ENCODE assay signal across 1 cellular context in the genomic region with DNA sequence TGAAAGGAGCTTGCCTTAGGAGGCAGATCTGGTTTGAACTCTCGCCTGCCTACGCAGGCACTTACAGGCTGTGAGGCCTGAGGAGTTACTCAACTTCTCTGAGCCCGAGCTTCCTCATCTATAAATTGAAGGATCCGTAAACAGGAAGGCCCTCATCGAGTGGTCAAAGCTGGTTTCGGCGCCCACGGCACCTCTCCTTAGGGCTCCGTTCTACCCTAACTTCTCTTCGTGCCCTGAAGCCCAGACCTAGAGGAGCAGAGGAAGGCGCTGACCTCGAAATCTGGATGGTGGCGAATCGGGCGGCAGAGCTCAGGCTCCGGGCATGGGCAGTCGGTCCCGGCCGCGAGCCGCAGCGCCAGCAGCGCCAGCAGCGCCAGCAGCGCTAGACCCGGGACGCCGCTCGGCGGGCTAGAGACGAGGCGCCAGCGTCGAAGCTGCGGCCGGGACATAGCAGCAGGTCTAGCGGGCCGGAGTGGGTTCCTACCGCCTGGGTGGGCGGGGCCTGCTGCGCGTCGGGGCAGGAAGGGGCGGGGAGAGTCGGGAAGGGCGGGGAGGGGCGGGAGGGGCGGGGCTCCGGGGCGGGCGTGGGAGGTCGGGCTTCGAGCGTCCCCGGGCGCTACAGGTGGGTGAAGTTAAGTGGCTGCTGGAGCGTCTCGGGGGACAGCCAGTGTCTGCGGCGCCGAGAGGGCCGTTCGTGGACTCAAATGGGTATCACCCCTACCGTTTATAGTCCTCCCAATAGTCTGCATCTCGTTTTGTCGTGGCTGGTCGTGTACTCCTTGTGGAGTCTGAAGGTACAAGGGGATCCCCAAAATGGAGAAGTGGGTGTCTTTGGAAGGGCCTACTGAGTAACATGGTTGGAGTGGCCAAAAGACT.
TF ChIP-seq lines count a peak whose summit lies in the region.

A gene with protein sequence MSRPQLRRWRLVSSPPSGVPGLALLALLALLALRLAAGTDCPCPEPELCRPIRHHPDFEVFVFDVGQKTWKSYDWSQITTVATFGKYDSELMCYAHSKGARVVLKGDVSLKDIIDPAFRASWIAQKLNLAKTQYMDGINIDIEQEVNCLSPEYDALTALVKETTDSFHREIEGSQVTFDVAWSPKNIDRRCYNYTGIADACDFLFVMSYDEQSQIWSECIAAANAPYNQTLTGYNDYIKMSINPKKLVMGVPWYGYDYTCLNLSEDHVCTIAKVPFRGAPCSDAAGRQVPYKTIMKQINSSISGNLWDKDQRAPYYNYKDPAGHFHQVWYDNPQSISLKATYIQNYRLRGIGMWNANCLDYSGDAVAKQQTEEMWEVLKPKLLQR (minus strand): TSS at position 474 of the 876 bp plus-strand sequence. CDS start 25 bp downstream, at position 449.

TF ChIP-seq in GM12878, 131 proteins besides CTCF, POLR2A, EP300 and RAD21 (continued from another document and continues in another):
- TF ChIP-seq, protein P1, sequence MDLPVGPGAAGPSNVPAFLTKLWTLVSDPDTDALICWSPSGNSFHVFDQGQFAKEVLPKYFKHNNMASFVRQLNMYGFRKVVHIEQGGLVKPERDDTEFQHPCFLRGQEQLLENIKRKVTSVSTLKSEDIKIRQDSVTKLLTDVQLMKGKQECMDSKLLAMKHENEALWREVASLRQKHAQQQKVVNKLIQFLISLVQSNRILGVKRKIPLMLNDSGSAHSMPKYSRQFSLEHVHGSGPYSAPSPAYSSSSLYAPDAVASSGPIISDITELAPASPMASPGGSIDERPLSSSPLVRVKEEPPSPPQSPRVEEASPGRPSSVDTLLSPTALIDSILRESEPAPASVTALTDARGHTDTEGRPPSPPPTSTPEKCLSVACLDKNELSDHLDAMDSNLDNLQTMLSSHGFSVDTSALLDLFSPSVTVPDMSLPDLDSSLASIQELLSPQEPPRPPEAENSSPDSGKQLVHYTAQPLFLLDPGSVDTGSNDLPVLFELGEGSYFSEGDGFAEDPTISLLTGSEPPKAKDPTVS (IDR thresholded peaks at IDR 0.05; ENCODE audit: low read depth, low read length), result 0 out of 2 replicates have a peak, but pooled peaks have one; percentile 29
- TF ChIP-seq ETV6 (conservative IDR thresholded peaks at IDR 0.05 in 1 of 2, IDR thresholded peaks at IDR 0.05 in 1 of 2; ENCODE audit: borderline replicate concordance in 1 of 2, low read depth in 1 of 2), result no peak
- TF ChIP-seq, protein P2, sequence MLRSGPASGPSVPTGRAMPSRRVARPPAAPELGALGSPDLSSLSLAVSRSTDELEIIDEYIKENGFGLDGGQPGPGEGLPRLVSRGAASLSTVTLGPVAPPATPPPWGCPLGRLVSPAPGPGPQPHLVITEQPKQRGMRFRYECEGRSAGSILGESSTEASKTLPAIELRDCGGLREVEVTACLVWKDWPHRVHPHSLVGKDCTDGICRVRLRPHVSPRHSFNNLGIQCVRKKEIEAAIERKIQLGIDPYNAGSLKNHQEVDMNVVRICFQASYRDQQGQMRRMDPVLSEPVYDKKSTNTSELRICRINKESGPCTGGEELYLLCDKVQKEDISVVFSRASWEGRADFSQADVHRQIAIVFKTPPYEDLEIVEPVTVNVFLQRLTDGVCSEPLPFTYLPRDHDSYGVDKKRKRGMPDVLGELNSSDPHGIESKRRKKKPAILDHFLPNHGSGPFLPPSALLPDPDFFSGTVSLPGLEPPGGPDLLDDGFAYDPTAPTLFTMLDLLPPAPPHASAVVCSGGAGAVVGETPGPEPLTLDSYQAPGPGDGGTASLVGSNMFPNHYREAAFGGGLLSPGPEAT (IDR thresholded peaks at IDR 0.05; ENCODE audit: low read depth), result 0 out of 2 replicates have a peak, but pooled peaks have one; percentile 8
- no peak for TF ChIP-seq TBL1XR1 (IDR thresholded peaks at IDR 0.05; ENCODE audit: low read depth, low read length)
- 0 out of 3 replicates have a peak, but pooled peaks have one; percentile 22 for TF ChIP-seq POU2F2 (IDR thresholded peaks at IDR 0.05; ENCODE audit: borderline replicate concordance, low read depth, low read length)
- no peak for TF ChIP-seq HDGF (IDR thresholded peaks at IDR 0.05)
- peak; percentile 68; the same call in 1 of the 2 replicates for TF ChIP-seq BACH1 (IDR thresholded peaks at IDR 0.05; ENCODE audit: borderline replicate concordance)
- no peak for TF ChIP-seq CHD1 (IDR thresholded peaks at IDR 0.05; ENCODE audit: low read depth, low read length)
- no peak for TF ChIP-seq RELA (IDR thresholded peaks at IDR 0.05; ENCODE audit: borderline replicate concordance, partially characterized antibody)
- no peak for TF ChIP-seq MYC (IDR thresholded peaks at IDR 0.05; ENCODE audit: insufficient read depth, insufficient read length, insufficient replicate concordance, low read length, severe bottlenecking)
- TF ChIP-seq, protein P3, sequence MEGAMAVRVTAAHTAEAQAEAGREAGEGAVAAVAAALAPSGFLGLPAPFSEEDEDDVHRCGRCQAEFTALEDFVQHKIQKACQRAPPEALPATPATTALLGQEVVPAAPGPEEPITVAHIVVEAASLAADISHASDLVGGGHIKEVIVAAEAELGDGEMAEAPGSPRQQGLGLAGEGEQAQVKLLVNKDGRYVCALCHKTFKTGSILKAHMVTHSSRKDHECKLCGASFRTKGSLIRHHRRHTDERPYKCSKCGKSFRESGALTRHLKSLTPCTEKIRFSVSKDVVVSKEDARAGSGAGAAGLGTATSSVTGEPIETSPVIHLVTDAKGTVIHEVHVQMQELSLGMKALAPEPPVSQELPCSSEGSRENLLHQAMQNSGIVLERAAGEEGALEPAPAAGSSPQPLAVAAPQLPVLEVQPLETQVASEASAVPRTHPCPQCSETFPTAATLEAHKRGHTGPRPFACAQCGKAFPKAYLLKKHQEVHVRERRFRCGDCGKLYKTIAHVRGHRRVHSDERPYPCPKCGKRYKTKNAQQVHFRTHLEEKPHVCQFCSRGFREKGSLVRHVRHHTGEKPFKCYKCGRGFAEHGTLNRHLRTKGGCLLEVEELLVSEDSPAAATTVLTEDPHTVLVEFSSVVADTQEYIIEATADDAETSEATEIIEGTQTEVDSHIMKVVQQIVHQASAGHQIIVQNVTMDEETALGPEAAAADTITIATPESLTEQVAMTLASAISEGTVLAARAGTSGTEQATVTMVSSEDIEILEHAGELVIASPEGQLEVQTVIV (IDR thresholded peaks at IDR 0.05; ENCODE audit: borderline replicate concordance, partially characterized antibody), result no peak
- no peak for TF ChIP-seq SP1 (IDR thresholded peaks at IDR 0.05; ENCODE audit: low read depth, low read length)
- TF ChIP-seq, protein P4, sequence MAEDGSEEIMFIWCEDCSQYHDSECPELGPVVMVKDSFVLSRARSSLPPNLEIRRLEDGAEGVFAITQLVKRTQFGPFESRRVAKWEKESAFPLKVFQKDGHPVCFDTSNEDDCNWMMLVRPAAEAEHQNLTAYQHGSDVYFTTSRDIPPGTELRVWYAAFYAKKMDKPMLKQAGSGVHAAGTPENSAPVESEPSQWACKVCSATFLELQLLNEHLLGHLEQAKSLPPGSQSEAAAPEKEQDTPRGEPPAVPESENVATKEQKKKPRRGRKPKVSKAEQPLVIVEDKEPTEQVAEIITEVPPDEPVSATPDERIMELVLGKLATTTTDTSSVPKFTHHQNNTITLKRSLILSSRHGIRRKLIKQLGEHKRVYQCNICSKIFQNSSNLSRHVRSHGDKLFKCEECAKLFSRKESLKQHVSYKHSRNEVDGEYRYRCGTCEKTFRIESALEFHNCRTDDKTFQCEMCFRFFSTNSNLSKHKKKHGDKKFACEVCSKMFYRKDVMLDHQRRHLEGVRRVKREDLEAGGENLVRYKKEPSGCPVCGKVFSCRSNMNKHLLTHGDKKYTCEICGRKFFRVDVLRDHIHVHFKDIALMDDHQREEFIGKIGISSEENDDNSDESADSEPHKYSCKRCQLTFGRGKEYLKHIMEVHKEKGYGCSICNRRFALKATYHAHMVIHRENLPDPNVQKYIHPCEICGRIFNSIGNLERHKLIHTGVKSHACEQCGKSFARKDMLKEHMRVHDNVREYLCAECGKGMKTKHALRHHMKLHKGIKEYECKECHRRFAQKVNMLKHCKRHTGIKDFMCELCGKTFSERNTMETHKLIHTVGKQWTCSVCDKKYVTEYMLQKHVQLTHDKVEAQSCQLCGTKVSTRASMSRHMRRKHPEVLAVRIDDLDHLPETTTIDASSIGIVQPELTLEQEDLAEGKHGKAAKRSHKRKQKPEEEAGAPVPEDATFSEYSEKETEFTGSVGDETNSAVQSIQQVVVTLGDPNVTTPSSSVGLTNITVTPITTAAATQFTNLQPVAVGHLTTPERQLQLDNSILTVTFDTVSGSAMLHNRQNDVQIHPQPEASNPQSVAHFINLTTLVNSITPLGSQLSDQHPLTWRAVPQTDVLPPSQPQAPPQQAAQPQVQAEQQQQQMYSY (CRISPR knock-in tag; IDR thresholded peaks at IDR 0.05), result no peak
- no peak for TF ChIP-seq CHD4 (IDR thresholded peaks at IDR 0.05)
- TF ChIP-seq POLR2AphosphoS2 (IDR thresholded peaks at IDR 0.05; ENCODE audit: low read depth, low read length), result no peak; the same call in 1 of the 2 replicates
- TF ChIP-seq, protein P5, sequence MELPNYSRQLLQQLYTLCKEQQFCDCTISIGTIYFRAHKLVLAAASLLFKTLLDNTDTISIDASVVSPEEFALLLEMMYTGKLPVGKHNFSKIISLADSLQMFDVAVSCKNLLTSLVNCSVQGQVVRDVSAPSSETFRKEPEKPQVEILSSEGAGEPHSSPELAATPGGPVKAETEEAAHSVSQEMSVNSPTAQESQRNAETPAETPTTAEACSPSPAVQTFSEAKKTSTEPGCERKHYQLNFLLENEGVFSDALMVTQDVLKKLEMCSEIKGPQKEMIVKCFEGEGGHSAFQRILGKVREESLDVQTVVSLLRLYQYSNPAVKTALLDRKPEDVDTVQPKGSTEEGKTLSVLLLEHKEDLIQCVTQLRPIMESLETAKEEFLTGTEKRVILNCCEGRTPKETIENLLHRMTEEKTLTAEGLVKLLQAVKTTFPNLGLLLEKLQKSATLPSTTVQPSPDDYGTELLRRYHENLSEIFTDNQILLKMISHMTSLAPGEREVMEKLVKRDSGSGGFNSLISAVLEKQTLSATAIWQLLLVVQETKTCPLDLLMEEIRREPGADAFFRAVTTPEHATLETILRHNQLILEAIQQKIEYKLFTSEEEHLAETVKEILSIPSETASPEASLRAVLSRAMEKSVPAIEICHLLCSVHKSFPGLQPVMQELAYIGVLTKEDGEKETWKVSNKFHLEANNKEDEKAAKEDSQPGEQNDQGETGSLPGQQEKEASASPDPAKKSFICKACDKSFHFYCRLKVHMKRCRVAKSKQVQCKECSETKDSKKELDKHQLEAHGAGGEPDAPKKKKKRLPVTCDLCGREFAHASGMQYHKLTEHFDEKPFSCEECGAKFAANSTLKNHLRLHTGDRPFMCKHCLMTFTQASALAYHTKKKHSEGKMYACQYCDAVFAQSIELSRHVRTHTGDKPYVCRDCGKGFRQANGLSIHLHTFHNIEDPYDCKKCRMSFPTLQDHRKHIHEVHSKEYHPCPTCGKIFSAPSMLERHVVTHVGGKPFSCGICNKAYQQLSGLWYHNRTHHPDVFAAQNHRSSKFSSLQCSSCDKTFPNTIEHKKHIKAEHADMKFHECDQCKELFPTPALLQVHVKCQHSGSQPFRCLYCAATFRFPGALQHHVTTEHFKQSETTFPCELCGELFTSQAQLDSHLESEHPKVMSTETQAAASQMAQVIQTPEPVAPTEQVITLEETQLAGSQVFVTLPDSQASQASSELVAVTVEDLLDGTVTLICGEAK (IDR thresholded peaks at IDR 0.05; ENCODE audit: borderline replicate concordance), result no peak
- peak; percentile 64 for TF ChIP-seq KLF5 (IDR thresholded peaks at IDR 0.05; ENCODE audit: partially characterized antibody)
- TF ChIP-seq NRF1 (conservative IDR thresholded peaks at IDR 0.05; ENCODE audit: low read depth, low read length), result no peak
- no peak for TF ChIP-seq JUNB (IDR thresholded peaks at IDR 0.05)
- TF ChIP-seq MXI1 (IDR thresholded peaks at IDR 0.05; ENCODE audit: low read depth, low read length), result peak; percentile 27; the same call in 1 of the 2 replicates
- TF ChIP-seq, protein P6, sequence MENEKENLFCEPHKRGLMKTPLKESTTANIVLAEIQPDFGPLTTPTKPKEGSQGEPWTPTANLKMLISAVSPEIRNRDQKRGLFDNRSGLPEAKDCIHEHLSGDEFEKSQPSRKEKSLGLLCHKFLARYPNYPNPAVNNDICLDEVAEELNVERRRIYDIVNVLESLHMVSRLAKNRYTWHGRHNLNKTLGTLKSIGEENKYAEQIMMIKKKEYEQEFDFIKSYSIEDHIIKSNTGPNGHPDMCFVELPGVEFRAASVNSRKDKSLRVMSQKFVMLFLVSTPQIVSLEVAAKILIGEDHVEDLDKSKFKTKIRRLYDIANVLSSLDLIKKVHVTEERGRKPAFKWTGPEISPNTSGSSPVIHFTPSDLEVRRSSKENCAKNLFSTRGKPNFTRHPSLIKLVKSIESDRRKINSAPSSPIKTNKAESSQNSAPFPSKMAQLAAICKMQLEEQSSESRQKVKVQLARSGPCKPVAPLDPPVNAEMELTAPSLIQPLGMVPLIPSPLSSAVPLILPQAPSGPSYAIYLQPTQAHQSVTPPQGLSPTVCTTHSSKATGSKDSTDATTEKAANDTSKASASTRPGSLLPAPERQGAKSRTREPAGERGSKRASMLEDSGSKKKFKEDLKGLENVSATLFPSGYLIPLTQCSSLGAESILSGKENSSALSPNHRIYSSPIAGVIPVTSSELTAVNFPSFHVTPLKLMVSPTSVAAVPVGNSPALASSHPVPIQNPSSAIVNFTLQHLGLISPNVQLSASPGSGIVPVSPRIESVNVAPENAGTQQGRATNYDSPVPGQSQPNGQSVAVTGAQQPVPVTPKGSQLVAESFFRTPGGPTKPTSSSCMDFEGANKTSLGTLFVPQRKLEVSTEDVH (IDR thresholded peaks at IDR 0.05; ENCODE audit: low read depth, partially characterized antibody), result no peak
- peak; percentile 93 for TF ChIP-seq POLR2AphosphoS5 (IDR thresholded peaks at IDR 0.05; ENCODE audit: low read length)
- TF ChIP-seq, protein P7, sequence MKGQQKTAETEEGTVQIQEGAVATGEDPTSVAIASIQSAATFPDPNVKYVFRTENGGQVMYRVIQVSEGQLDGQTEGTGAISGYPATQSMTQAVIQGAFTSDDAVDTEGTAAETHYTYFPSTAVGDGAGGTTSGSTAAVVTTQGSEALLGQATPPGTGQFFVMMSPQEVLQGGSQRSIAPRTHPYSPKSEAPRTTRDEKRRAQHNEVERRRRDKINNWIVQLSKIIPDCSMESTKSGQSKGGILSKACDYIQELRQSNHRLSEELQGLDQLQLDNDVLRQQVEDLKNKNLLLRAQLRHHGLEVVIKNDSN (IDR thresholded peaks at IDR 0.05; ENCODE audit: borderline replicate concordance, extremely low read length, insufficient read depth, low read depth, low read length), result no peak
- TF ChIP-seq IKZF2 (IDR thresholded peaks at IDR 0.05), result peak in 1 of 2 experiments; percentile 26; a peak in 2 of 4 replicates
- TF ChIP-seq SMC3 (IDR thresholded peaks at IDR 0.05; ENCODE audit: borderline replicate concordance, low read length), result no peak
- TF ChIP-seq IKZF1 (conservative IDR thresholded peaks at IDR 0.05), result peak; percentile 74
- TF ChIP-seq ZNF217 (IDR thresholded peaks at IDR 0.05), result no peak
- no peak for TF ChIP-seq ATF7 (IDR thresholded peaks at IDR 0.05; ENCODE audit: low read depth)
